ENCODE assay signal across 8 cellular contexts in the genomic region with DNA sequence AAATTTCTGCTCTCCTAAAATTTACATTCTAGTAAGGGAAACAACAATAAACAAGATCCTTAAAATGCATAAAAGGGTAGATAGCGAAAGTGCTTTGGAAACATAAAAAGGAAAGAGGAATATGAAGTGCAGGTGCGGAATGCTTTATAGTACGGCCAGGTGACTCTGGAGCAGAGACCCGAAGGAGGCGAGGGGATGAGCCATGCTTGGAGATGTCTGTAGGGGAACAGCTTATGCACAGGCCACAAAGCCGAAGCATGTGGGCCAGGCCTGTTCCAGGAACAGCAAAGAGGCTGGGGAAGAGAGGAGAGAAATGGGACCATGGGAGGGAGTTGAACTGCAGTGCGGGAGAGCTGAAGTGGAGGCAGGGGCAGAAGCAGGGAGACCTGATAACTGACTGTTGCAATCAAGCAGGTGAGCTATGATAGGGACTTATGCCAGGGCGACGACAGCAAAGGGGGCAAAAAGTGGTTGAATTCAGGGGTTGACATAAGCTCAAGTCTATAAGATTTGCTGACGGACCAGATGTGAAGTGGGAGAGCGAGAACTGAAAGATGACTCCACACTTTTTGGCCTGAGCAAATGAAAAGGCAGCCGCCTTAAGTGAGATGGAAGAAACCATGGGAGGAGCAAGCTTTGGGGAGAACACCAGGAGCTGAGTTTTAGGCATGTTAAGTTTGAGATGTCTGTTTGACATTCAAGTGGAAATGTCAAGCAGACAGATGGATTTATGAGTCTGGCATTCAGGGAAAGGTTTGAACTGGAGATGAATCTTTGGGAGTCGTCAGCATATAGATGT.
DNase-seq lines count a peak whose midpoint lies in the region; ATAC-seq, FAIRE-seq and TF ChIP-seq lines count a peak whose summit lies in the region.

No MANE protein-coding gene starts in this region.

- ATAC-seq in activated T-cell treated with anti-CD3 and anti-CD28 coated beads, Interleukin-2, amount 50 U/mL, for 4 hours, result no peak
- ATAC-seq in right lobe of liver (no peak), HG03457 (IDR thresholded peaks at IDR 0.05; ENCODE audit: unreplicated experiment) (no peak)

- peak overlapping the region; percentile 73 for H3K4me3 ChIP-seq in astrocyte (ENCODE audit: insufficient read depth, low read depth, low read length)
- H3K4me3 ChIP-seq in right lobe of liver, result peak overlapping the region; percentile 90 to 98 (median 98)
- H3K4me3 ChIP-seq in tibial artery, result peak overlapping the region; percentile 88 to 94

- H3K4me1 ChIP-seq in astrocyte (ENCODE audit: insufficient read depth, low read length) (peaks cover 4% of the 10 kb centered on the region), right lobe of liver (peaks cover 0 to 21% (median 9%) of the 10 kb centered on the region in 4 donors), tibial artery (peaks cover 0 to 30% (median 6%) of the 10 kb centered on the region in 4 donors)

- peaks cover 24% of the 10 kb centered on the region for H4K20me1 ChIP-seq in astrocyte (ENCODE audit: insufficient read depth, low read length)

- H3K79me2 ChIP-seq in astrocyte (ENCODE audit: insufficient read depth, low read length), result peaks cover 41% of the 10 kb centered on the region

- no peaks in the 10 kb centered on the region for H3K9me3 Mint-ChIP-seq in activated T-cell treated with anti-CD3 and anti-CD28 coated beads, Interleukin-2, amount 50 U/mL, for 4 hours
- H3K9me3 Mint-ChIP-seq in astrocyte (ENCODE audit: unreplicated experiment), result no peaks in the 10 kb centered on the region

- H3K4me1 Mint-ChIP-seq in activated T-cell treated with anti-CD3 and anti-CD28 coated beads, Interleukin-2, amount 50 U/mL, for 4 hours (ENCODE audit: low read depth), result peaks cover 32% of the 10 kb centered on the region
- peaks cover 10% of the 10 kb centered on the region for H3K4me1 Mint-ChIP-seq in astrocyte (ENCODE audit: low read depth, unreplicated experiment)

- no peak for TF ChIP-seq POLR2A in right lobe of liver (IDR thresholded peaks at IDR 0.05)

- WGBS in right lobe of liver (ENCODE audit: insufficient coverage, low coverage, low lambda C conversion rate, missing lambda C conversion rate), result 80% methylated on average over 12 of the region's 13 CpGs

- peaks cover 5% of the 10 kb centered on the region for H3K36me3 ChIP-seq in astrocyte (ENCODE audit: insufficient read depth, low read length)
- H3K36me3 ChIP-seq in right lobe of liver, result no peaks in the 10 kb centered on the region
- peaks cover 0 to 8% (median 5%) of the 10 kb centered on the region in 3 donors for H3K36me3 ChIP-seq in tibial artery

- H3K9ac ChIP-seq in astrocyte (ENCODE audit: low read length), result peak overlapping the region; percentile 100

- peak overlapping the region; percentile 91 for H3K27ac Mint-ChIP-seq in astrocyte (ENCODE audit: unreplicated experiment)

- H3K4me3 Mint-ChIP-seq in activated T-cell treated with anti-CD3 and anti-CD28 coated beads, Interleukin-2, amount 50 U/mL, for 4 hours, result peak overlapping the region; percentile 95
- H3K4me3 Mint-ChIP-seq in astrocyte (ENCODE audit: unreplicated experiment), result peak overlapping the region; percentile 93

- peak overlapping the region; percentile 80 for H2AFZ ChIP-seq in astrocyte (ENCODE audit: low read depth, low read length)

- peaks cover 23% of the 10 kb centered on the region for H3K36me3 Mint-ChIP-seq in activated T-cell treated with anti-CD3 and anti-CD28 coated beads, Interleukin-2, amount 50 U/mL, for 4 hours (ENCODE audit: insufficient read depth)
- H3K36me3 Mint-ChIP-seq in astrocyte (ENCODE audit: low read depth, unreplicated experiment), result peaks cover 8% of the 10 kb centered on the region

- no peaks in the 10 kb centered on the region for H3K27me3 ChIP-seq in astrocyte (ENCODE audit: insufficient read depth, low read length)
- no peaks in the 10 kb centered on the region for H3K27me3 ChIP-seq in right lobe of liver
- H3K27me3 ChIP-seq in tibial artery, result no peaks in the 10 kb centered on the region

- H3K27me3 Mint-ChIP-seq in activated T-cell treated with anti-CD3 and anti-CD28 coated beads, Interleukin-2, amount 50 U/mL, for 4 hours (ENCODE audit: low read depth), result peaks cover 8% of the 10 kb centered on the region
- peaks cover 13% of the 10 kb centered on the region for H3K27me3 Mint-ChIP-seq in astrocyte (ENCODE audit: low read depth, unreplicated experiment)

- no peak for DNase-seq in activated T-cell treated with anti-CD3 and anti-CD28 coated beads, Interleukin-2, amount 50 U/mL, for 4 hours
- no peak for DNase-seq in activated T-cell treated with anti-CD3 and anti-CD28 coated beads for 4 hours
- no peak for DNase-seq in astrocyte (ENCODE audit: low read depth)
- peak in 1 of 3 donors; percentile 49 for DNase-seq in right lobe of liver
- DNase-seq in tibial artery, result no peak
- no peak for DNase-seq in RPMI8226
- DNase-seq in GF-D8 (lab: John Stamatoyannopoulos, UW), result no peak

- TF ChIP-seq CTCF in astrocyte (IDR thresholded peaks at IDR 0.05; ENCODE audit: insufficient read depth, low read depth, low read length) (no peak), right lobe of liver (IDR thresholded peaks at IDR 0.05) (no peak), tibial artery (IDR thresholded peaks at IDR 0.05) (no peak)

- H3K27ac ChIP-seq in astrocyte (ENCODE audit: low read depth, low read length) (no peak overlapping the region), right lobe of liver (peak overlapping the region; percentile 98 to 99 (median 99)), tibial artery (peak overlapping the region; percentile 97 to 98)

- H3K9me3 ChIP-seq in astrocyte (ENCODE audit: insufficient read depth, low read depth, low read length) (no peaks in the 10 kb centered on the region), right lobe of liver (no peaks in the 10 kb centered on the region), tibial artery (no peaks in the 10 kb centered on the region)

- H3K4me2 ChIP-seq in astrocyte (ENCODE audit: low read length), result peak overlapping the region; percentile 88

- no peak for FAIRE-seq in astrocyte (lab: Jason Lieb, UNC)

- intact Hi-C loops in right lobe of liver (cut with DNase I), result no loop called here
- intact Hi-C loops in tibial artery (cut with DNase I; ENCODE audit: low total_unique reads), result no loop called here
